1 cellular context compared by ENCODE assay signal in genomic region chr16:19523559-19524355, GRCh38.
A peak's percentile ranks its signal among the peaks of the same experiment; 100 is the strongest.
TF ChIP-seq lines count a peak whose summit lies in the region.

Gene CCP110 (plus strand): TSS chr16:19523942. CDS start chr16:19527882, 3,940 bp downstream.

TF ChIP-seq in HepG2, 621 proteins besides CTCF, POLR2A, EP300 and RAD21 (continued from another document and continues in another):
- TF ChIP-seq ZBTB26 (CRISPR knock-in tag; IDR thresholded peaks at IDR 0.05; ENCODE audit: borderline replicate concordance) (peak; percentile 79; the same call in 1 of the 2 replicates), SMC3 (IDR thresholded peaks at IDR 0.05; ENCODE audit: low read length) (no peak), KDM1A (CRISPR knock-in tag; IDR thresholded peaks at IDR 0.05) (no peak), NR2F2 (IDR thresholded peaks at IDR 0.05; ENCODE audit: borderline replicate concordance, low read depth) (no peak), MAX (IDR thresholded peaks at IDR 0.05) (no peak), IKZF4 (CRISPR knock-in tag; IDR thresholded peaks at IDR 0.05; ENCODE audit: borderline replicate concordance, low read depth, not compliant biosample characterization) (no peak), TEAD2 (CRISPR knock-in tag; IDR thresholded peaks at IDR 0.05) (no peak), JDP2 (CRISPR knock-in tag; IDR thresholded peaks at IDR 0.05; ENCODE audit: borderline replicate concordance) (no peak), GZF1 (CRISPR knock-in tag; IDR thresholded peaks at IDR 0.05) (no peak), ZSCAN9 (CRISPR knock-in tag; IDR thresholded peaks at IDR 0.05; ENCODE audit: borderline replicate concordance) (no peak), SNAI1 (CRISPR knock-in tag; IDR thresholded peaks at IDR 0.05; ENCODE audit: borderline replicate concordance) (peak; percentile 49; the same call in 1 of the 2 replicates), ZKSCAN8 (CRISPR knock-in tag; IDR thresholded peaks at IDR 0.05; ENCODE audit: borderline replicate concordance) (no peak), AFF4 (CRISPR knock-in tag; IDR thresholded peaks at IDR 0.05) (no peak), ZNF550 (CRISPR knock-in tag; IDR thresholded peaks at IDR 0.05; ENCODE audit: borderline replicate concordance) (no peak), THAP9 (CRISPR knock-in tag; IDR thresholded peaks at IDR 0.05; ENCODE audit: borderline replicate concordance) (peak; percentile 99), SETDB1 (CRISPR knock-in tag; IDR thresholded peaks at IDR 0.05; ENCODE audit: borderline replicate concordance) (no peak), MTF2 (CRISPR knock-in tag; IDR thresholded peaks at IDR 0.05; ENCODE audit: borderline replicate concordance) (no peak), KLF15 (CRISPR knock-in tag; IDR thresholded peaks at IDR 0.05; ENCODE audit: borderline replicate concordance) (0 out of 2 replicates have a peak, but pooled peaks have one; percentile 73), ZNF883 (CRISPR knock-in tag; IDR thresholded peaks at IDR 0.05; ENCODE audit: not compliant biosample characterization) (no peak), ETS1 (CRISPR knock-in tag; IDR thresholded peaks at IDR 0.05) (no peak), ZNF142 (CRISPR knock-in tag; IDR thresholded peaks at IDR 0.05) (no peak), CSRNP1 (CRISPR knock-in tag; IDR thresholded peaks at IDR 0.05) (no peak; the same call in 1 of the 2 replicates), BRCA1 (CRISPR knock-in tag; IDR thresholded peaks at IDR 0.05) (no peak), ZHX2 (IDR thresholded peaks at IDR 0.05; ENCODE audit: low read depth) (peak; percentile 97), ZHX2 (CRISPR knock-in tag; IDR thresholded peaks at IDR 0.05; ENCODE audit: borderline replicate concordance) (no peak), ARNT2 (CRISPR knock-in tag; IDR thresholded peaks at IDR 0.05; ENCODE audit: low read depth) (peak; percentile 52; the same call in 1 of the 2 replicates), ZFP90 (CRISPR knock-in tag; IDR thresholded peaks at IDR 0.05; ENCODE audit: borderline replicate concordance) (no peak; the same call in 1 of the 2 replicates), ZC3H13 (CRISPR knock-in tag; IDR thresholded peaks at IDR 0.05) (no peak), ZNF652 (CRISPR knock-in tag; IDR thresholded peaks at IDR 0.05; ENCODE audit: borderline replicate concordance, low read depth) (no peak; the same call in 1 of the 2 replicates), TEF (CRISPR knock-in tag; IDR thresholded peaks at IDR 0.05) (no peak)
